ENCODE assay signal across 4 cellular contexts in genomic region chr11:4886186-4886585, GRCh38. TPM values are rescaled to one million over a fixed set of nuclear protein-coding genes. Genes with fewer than 3 reads are reported as not detected.
"Had no signal": no experiment of that assay in that cellular context is flagged by ENCODE, and none has a peak within 500 bp of the region (broad histone marks: within the 10 kb centered on the region; RNA-seq: fewer than 3 reads in every experiment).

No MANE protein-coding gene starts in this region.

- DNase-seq: GDM1, GF-D8 had no signal

- H3K4me3 ChIP-seq: GM12878 had no signal

- ATAC-seq: GM12878 had no signal

RNA-seq across cellular contexts. Expression of gene OR51T1, which starts 4.5 kb away (rescaled TPM):
- total RNA-seq: G401, GM12878 had no signal

RNA-seq across cellular contexts. Expression of gene OR51A7, which starts 17.4 kb away (rescaled TPM):
- total RNA-seq: G401, GM12878 had no signal

RNA-seq across cellular contexts. Expression of gene OR51G2, which starts 33.0 kb away (rescaled TPM):
- total RNA-seq: G401, GM12878 had no signal

RNA-seq across cellular contexts. Expression of gene OR51S1, which starts 37.2 kb away (rescaled TPM):
- total RNA-seq: G401, GM12878 had no signal

RNA-seq across cellular contexts. Expression of gene OR51G1, which starts 38.0 kb away (rescaled TPM):
- total RNA-seq: G401, GM12878 had no signal
